Comparison of ENCODE assay signal across 1 cellular context in genomic region chr19:6729573-6730152, GRCh38.
TF ChIP-seq lines count a peak whose summit lies in the region.

No MANE protein-coding gene starts in this region.

TF ChIP-seq in K562, 482 proteins besides CTCF, POLR2A, EP300 and RAD21:
- TF ChIP-seq TCF15 (CRISPR knock-in tag; IDR thresholded peaks at IDR 0.05) (no peak), PTRF (tag; IDR thresholded peaks at IDR 0.05) (no peak), ZC3H4 (CRISPR knock-in tag; IDR thresholded peaks at IDR 0.05; ENCODE audit: borderline replicate concordance) (peak; percentile 60; the same call in 1 of the 2 replicates)
